8 cellular contexts compared by ENCODE assay signal in genomic region chr16:67967956-67968439, GRCh38. TPM values are rescaled to one million over a fixed set of nuclear protein-coding genes. Genes with fewer than 3 reads are reported as not detected.
A peak's percentile ranks its signal among the peaks of the same experiment; 100 is the strongest.
DNase-seq lines count a peak whose midpoint lies in the region; ATAC-seq and TF ChIP-seq lines count a peak whose summit lies in the region.

No MANE protein-coding gene starts in this region.

- peak overlapping the region; percentile 89 for H3K4me3 ChIP-seq in AG04450 (ENCODE audit: low read depth, low read length)
- H3K4me3 ChIP-seq in right lobe of liver, result peak overlapping the region; percentile 79 to 91 (median 88)
- peak overlapping the region; percentile 74 for H3K4me3 ChIP-seq in suprapubic skin

- no peaks in the 10 kb centered on the region for H3K9me3 Mint-ChIP-seq in T-cell

- no peak for TF ChIP-seq POLR2A in right lobe of liver (IDR thresholded peaks at IDR 0.05)
- TF ChIP-seq POLR2A in suprapubic skin (IDR thresholded peaks at IDR 0.05), result no peak

- no peaks in the 10 kb centered on the region for H3K27me3 Mint-ChIP-seq in T-cell

- H3K27me3 ChIP-seq in AG04450 (ENCODE audit: control insufficient read depth, insufficient read depth, low read length) (no peaks in the 10 kb centered on the region), right lobe of liver (no peaks in the 10 kb centered on the region), suprapubic skin (no peaks in the 10 kb centered on the region)

- H3K36me3 ChIP-seq in right lobe of liver (no peaks in the 10 kb centered on the region), suprapubic skin (no peaks in the 10 kb centered on the region)

- DNase-seq in AG04450 (ENCODE audit: low read depth, low spot score) (no peak), T-cell (peak in 7 of 34 experiments; percentile 5 to 26 (median 15)), dedifferentiated amniotic fluid mesenchymal stem cell (ENCODE audit: extremely low spot score) (peak; percentile 39), right lobe of liver (no peak), suprapubic skin (ENCODE audit: low spot score in 2 of 2) (peak in 1 of 2 donors; percentile 71)

- H3K4me3 Mint-ChIP-seq in T-cell, result peak overlapping the region; percentile 85 to 98 (median 94)

- no peak for TF ChIP-seq EP300 in suprapubic skin (IDR thresholded peaks at IDR 0.05)

- H3K4me1 ChIP-seq in right lobe of liver (peaks cover 0 to 19% (median 2%) of the 10 kb centered on the region in 4 donors), suprapubic skin (peaks cover 51% of the 10 kb centered on the region)

- H3K9me3 ChIP-seq in AG04450 (ENCODE audit: control insufficient read depth, insufficient read depth, low read length) (no peaks in the 10 kb centered on the region; the same call in 1 of the 2 replicates), right lobe of liver (no peaks in the 10 kb centered on the region), suprapubic skin (no peaks in the 10 kb centered on the region)

- H3K27ac ChIP-seq in AG04450 (ENCODE audit: low read depth, low read length) (peak overlapping the region; percentile 80), right lobe of liver (peak overlapping the region; percentile 72 to 90 (median 76)), suprapubic skin (peak overlapping the region; percentile 95)

- H3K4me1 Mint-ChIP-seq in T-cell, result peaks cover 21 to 36% (median 23%) of the 10 kb centered on the region in 3 donors

- POLR2A ChIA-PET in AG04450 (lab: Yijun Ruan, JAX), result interaction anchor here (1.8 kb wide), 1 partner anchor 9 kb away, joined by 9 read pairs; no protein-coding TSS in a partner anchor
- POLR2A ChIA-PET in T-cell (lab: Charles Lee), result no interaction called here

- WGBS in right lobe of liver (ENCODE audit: insufficient coverage, low coverage, low lambda C conversion rate, missing lambda C conversion rate), result 13% methylated on average over 10 of the region's 50 CpGs
- WGBS in suprapubic skin, result 3% methylated on average over 10 of the region's 50 CpGs

- peaks cover 2% of the 10 kb centered on the region for H3K36me3 Mint-ChIP-seq in T-cell

- peak overlapping the region; percentile 90 to 91 for H3K27ac Mint-ChIP-seq in T-cell

- TF ChIP-seq CTCF in AG04450 (IDR thresholded peaks at IDR 0.05; ENCODE audit: low read depth, low read length), result no peak
- no peak for TF ChIP-seq CTCF in right lobe of liver (IDR thresholded peaks at IDR 0.05)
- no peak for TF ChIP-seq CTCF in suprapubic skin (IDR thresholded peaks at IDR 0.05)

- CTCF ChIA-PET in AG04450 (lab: Charles Lee) (no interaction called here), T-cell (lab: Charles Lee) (no interaction called here)

- intact Hi-C loops in right lobe of liver (cut with DNase I), result no loop called here

- peak; percentile 30 for ATAC-seq in GM19025 (IDR thresholded peaks at IDR 0.05; ENCODE audit: low read depth, unreplicated experiment)
- ATAC-seq in HG03139 (IDR thresholded peaks at IDR 0.05; ENCODE audit: unreplicated experiment), result peak; percentile 17
- peak in 3 of 4 experiments; percentile 20 to 32 (median 31) for ATAC-seq in T-cell (replicated peaks in 1 of 4)
- ATAC-seq in right lobe of liver, result peak; percentile 11 to 52 (median 26)
- no peak for ATAC-seq in GM21737 (IDR thresholded peaks at IDR 0.05; ENCODE audit: unreplicated experiment)

RNA-seq across cellular contexts. Expression of gene SLC12A4, which starts 0.4 kb away (rescaled TPM):
- 48.1 and 63.0 TPM in 2 replicates for polyA plus RNA-seq in AG04450 (2011; rRNA removed)
- polyA minus RNA-seq in AG04450 (2011; rRNA and poly(A)+ RNA removed), result 114 and 139 TPM in 2 replicates
- total RNA-seq in T-cell (10 to 100 TPM; 23.3 to 39.6 (median 33.7) TPM), right lobe of liver (10 to 100 TPM; 17.2 to 40.0 (median 21.9) TPM), suprapubic skin (100 to 1,000 TPM in 1 of 4 donors, 10 to 100 TPM in 3; 31.2 to 165 (median 72.2) TPM)

RNA-seq across cellular contexts. Expression of gene DPEP3, which starts 12.3 kb away (rescaled TPM):
- polyA plus RNA-seq in AG04450 (2011; rRNA removed), result not detected in 2 replicates
- not detected in 2 replicates for polyA minus RNA-seq in AG04450 (2011; rRNA and poly(A)+ RNA removed)
- total RNA-seq in T-cell (1 to 10 TPM in 4 of 5 donors, under 1 TPM in 1; 0.48 to 1.5 (median 1.1) TPM), right lobe of liver (under 1 TPM in 1 of 6 experiments, not detected in 5; 0.10 TPM), suprapubic skin (not detected)

RNA-seq across cellular contexts. Expression of gene LCAT, which starts 24.1 kb away (rescaled TPM):
- polyA plus RNA-seq in AG04450 (2011; rRNA removed), result 5.2 and 7.9 TPM in 2 replicates
- polyA minus RNA-seq in AG04450 (2011; rRNA and poly(A)+ RNA removed), result 4.0 and 6.1 TPM in 2 replicates
- 10 to 100 TPM in 4 of 5 donors, 1 to 10 TPM in 1; 9.8 to 20.7 (median 18.7) TPM for total RNA-seq in T-cell
- 100 to 1,000 TPM in 4 of 6 experiments, 10 to 100 TPM in 2; 29.4 to 207 (median 137) TPM for total RNA-seq in right lobe of liver
- total RNA-seq in suprapubic skin, result 10 to 100 TPM; 10.6 to 61.4 (median 22.6) TPM

RNA-seq across cellular contexts. Expression of gene DPEP2, which starts 31.3 kb away (rescaled TPM):
- polyA plus RNA-seq in AG04450 (2011; rRNA removed), result not detected in 2 replicates
- 0.32 TPM in 1 of 2 replicates, not detected in the other for polyA minus RNA-seq in AG04450 (2011; rRNA and poly(A)+ RNA removed)
- 100 to 1,000 TPM in 3 of 5 donors, 10 to 100 TPM in 2; 51.5 to 122 (median 100) TPM for total RNA-seq in T-cell
- total RNA-seq in right lobe of liver, result 1 to 10 TPM in 5 of 6 experiments, under 1 TPM in 1; 0.93 to 2.3 (median 1.6) TPM
- total RNA-seq in suprapubic skin, result under 1 TPM in 1 of 4 donors, not detected in 3; 0.56 TPM

RNA-seq across cellular contexts. Expression of gene PSMB10, which starts 31.3 kb away (rescaled TPM):
- 18.1 and 29.1 TPM in 2 replicates for polyA plus RNA-seq in AG04450 (2011; rRNA removed)
- polyA minus RNA-seq in AG04450 (2011; rRNA and poly(A)+ RNA removed), result 7.3 and 7.7 TPM in 2 replicates
- 100 to 1,000 TPM; 118 to 214 (median 165) TPM for total RNA-seq in T-cell
- total RNA-seq in right lobe of liver, result 10 to 100 TPM; 19.0 to 39.6 (median 22.7) TPM
- total RNA-seq in suprapubic skin, result 10 to 100 TPM; 13.5 to 31.2 (median 16.3) TPM
